27 cellular contexts compared by ENCODE assay signal in genomic region chr20:43893930-43894329, GRCh38. TPM values are rescaled to one million over a fixed set of nuclear protein-coding genes. Genes with fewer than 3 reads are reported as not detected.
DNase-seq lines count a peak whose midpoint lies in the region; TF ChIP-seq lines count a peak whose summit lies in the region.
"Had no signal": no experiment of that assay in that cellular context is flagged by ENCODE, and none has a peak within 500 bp of the region (broad histone marks: within the 10 kb centered on the region; RNA-seq: fewer than 3 reads in every experiment).

No MANE protein-coding gene starts in this region.

- H4K20me1 ChIP-seq in GM23248 (ENCODE audit: insufficient read depth) (no peaks in the 10 kb centered on the region), mammary epithelial cell (ENCODE audit: insufficient read depth, low read length) (no peaks in the 10 kb centered on the region), smooth muscle cell (ENCODE audit: low read depth) (no peaks in the 10 kb centered on the region)

- H3K79me2 ChIP-seq in GM23248 (ENCODE audit: insufficient read depth) (no peaks in the 10 kb centered on the region), mammary epithelial cell (ENCODE audit: insufficient read depth, low read length) (no peaks in the 10 kb centered on the region), smooth muscle cell (ENCODE audit: low read depth) (no peaks in the 10 kb centered on the region)

- dilution Hi-C loops in mammary epithelial cell (cut with HindIII; ENCODE audit: low sequenced_read_pairs): no loop called here

- H3K36me3 ChIP-seq in GM23248 (ENCODE audit: low read depth) (no peaks in the 10 kb centered on the region), mammary epithelial cell (ENCODE audit: insufficient read depth, low read length) (no peaks in the 10 kb centered on the region), smooth muscle cell (ENCODE audit: low read depth) (no peaks in the 10 kb centered on the region)
- H3K36me3 ChIP-seq: SJCRH30, thyroid gland had no signal

- TF ChIP-seq CTCF in mammary epithelial cell (conservative IDR thresholded peaks at IDR 0.05 in 1 of 2, IDR thresholded peaks at IDR 0.05 in 1 of 2; ENCODE audit: extremely low read depth in 1 of 2, insufficient read depth in 1 of 2, low read depth in 1 of 2, low read length in 2 of 2) (no peak), smooth muscle cell (IDR thresholded peaks at IDR 0.05; ENCODE audit: borderline replicate concordance, insufficient read depth, poor library complexity, severe bottlenecking) (no peak), GM20000 (IDR thresholded peaks at IDR 0.05; ENCODE audit: extremely low read depth, missing control alignments) (no peak)

- CTCF ChIA-PET in mammary epithelial cell (lab: Charles Lee; ENCODE audit: low non-redundant PET): no interaction called here

- H3K4me2 ChIP-seq in GM23248 (ENCODE audit: unreplicated experiment): peak overlapping the region; percentile 22
- H3K4me2 ChIP-seq in mammary epithelial cell (ENCODE audit: insufficient read depth, low read depth, low read length): peak overlapping the region; percentile 49
- no peak overlapping the region for H3K4me2 ChIP-seq in smooth muscle cell

- peak overlapping the region; percentile 20; the same call in 1 of the 2 replicates for H2AFZ ChIP-seq in GM23248
- peak overlapping the region; percentile 52 for H2AFZ ChIP-seq in mammary epithelial cell (ENCODE audit: low read depth, low read length)
- H2AFZ ChIP-seq in smooth muscle cell (ENCODE audit: low read depth): no peak overlapping the region

- in situ Hi-C loops in GM23248 (cut with MboI): no loop called here
- in situ Hi-C loops in mammary epithelial cell (cut with MboI; ENCODE audit: low sequenced_read_pairs in 2 of 2): no loop called here

- H3K9ac ChIP-seq in GM23248 (no peak overlapping the region), mammary epithelial cell (ENCODE audit: insufficient read depth, low read length) (no peak overlapping the region), smooth muscle cell (ENCODE audit: low read depth) (no peak overlapping the region)

- H3F3A ChIP-seq in GM23248 (ENCODE audit: insufficient read depth) (0 out of 2 replicates have a peak, but pooled peaks cover 9% of the 10 kb centered on the region), smooth muscle cell (ENCODE audit: low read depth) (no peaks in the 10 kb centered on the region)

- H3K4me3 ChIP-seq in GM23248 (no peak overlapping the region), mammary epithelial cell (replicated peaks in 1 of 3; ENCODE audit: insufficient read depth in 1 of 3, low read depth in 2 of 3, low read length in 3 of 3) (no peak overlapping the region), smooth muscle cell (no peak overlapping the region)
- H3K4me3 ChIP-seq: SJCRH30, thyroid gland had no signal

- BruUV-seq in mammary epithelial cell (replicated peaks; lab: Mats Ljungman, UMichigan): no TSS peak

- 0 out of 2 replicates have a peak, but pooled peaks cover 4% of the 10 kb centered on the region for H3K27me3 ChIP-seq in GM23248 (replicated peaks; ENCODE audit: insufficient read depth)
- H3K27me3 ChIP-seq in mammary epithelial cell (ENCODE audit: insufficient read depth, low read length): no peaks in the 10 kb centered on the region
- H3K27me3 ChIP-seq in smooth muscle cell (ENCODE audit: low read depth): no peaks in the 10 kb centered on the region
- H3K27me3 ChIP-seq: SJCRH30, thyroid gland had no signal

- H3K27ac ChIP-seq in GM23248 (no peak overlapping the region), mammary epithelial cell (ENCODE audit: insufficient read depth, low read depth, low read length) (no peak overlapping the region), smooth muscle cell (ENCODE audit: low read depth) (no peak overlapping the region)
- H3K27ac ChIP-seq: SJCRH30, thyroid gland had no signal

- DNase-seq in GM23248 (peak; percentile 65), M059J (ENCODE audit: low read depth) (peak; percentile 58), mammary epithelial cell (peak; percentile 68), iris pigment epithelial cell (ENCODE audit: low read depth) (peak; percentile 54), SIG-M5 treated with dmso at 0.1 percent for 504 hours (lab: John Stamatoyannopoulos, UW; ENCODE audit: unreplicated experiment) (no peak), smooth muscle cell (lab: John Stamatoyannopoulos, UW; ENCODE audit: unreplicated experiment) (no peak), GM20000 (ENCODE audit: low spot score) (no peak), ureter (ENCODE audit: low spot score) (no peak)
- DNase-seq: activated CD8-positive, alpha-beta T cell treated with anti-CD3 and anti-CD28 coated beads, Interleukin-2, amount 10 ng/mL, durations not matched to agents 7 days and 5 days; activated effector memory CD4-positive, alpha-beta T cell treated with Interleukin-2 at 50 U/mL for 16 hours; activated naive CD8-positive, alpha-beta T cell treated with anti-CD3 and anti-CD28 coated beads, Interleukin-2, amount 10 ng/mL, durations not matched to agents 7 days and 5 days; activated T-cell treated with anti-CD3 and anti-CD28 coated beads for 4 hours; C1 segment of cervical spinal cord; Caco-2; cerebellar nuclear complex; DMS79 treated with DMSO at 0.1 percent for 48 hours; erythroblast; Karpas-422; kidney; NCI-H1048; NCI-H187 treated with DMSO at 0.1 percent for 48 hours; NCI-H82; nephron progenitor cell; stimulated activated naive CD8-positive, alpha-beta T cell treated with anti-CD3 and anti-CD28 coated beads, Interleukin-15, amount 100 ng/mL, for 72 hours; T-cell; thyroid gland had no signal

- H3K9me2 ChIP-seq in GM23248 (ENCODE audit: insufficient read depth): no peaks in the 10 kb centered on the region

- intact Hi-C loops in mammary epithelial cell (cut with micrococcal nuclease): no loop called here

- peaks cover 22% of the 10 kb centered on the region for H3K4me1 ChIP-seq in GM23248 (ENCODE audit: insufficient read depth)
- H3K4me1 ChIP-seq in mammary epithelial cell (ENCODE audit: insufficient read depth, low read length): peaks cover 8% of the 10 kb centered on the region
- peaks cover 12% of the 10 kb centered on the region for H3K4me1 ChIP-seq in smooth muscle cell (ENCODE audit: low read depth)
- H3K4me1 ChIP-seq: Caco-2, SJCRH30, thyroid gland had no signal

- 4 to 8% methylated on average over 2 of the region's 2 CpGs for WGBS in GM23248 (ENCODE audit: low coverage in 1 of 2, low lambda C conversion rate in 2 of 2, missing lambda C conversion rate in 2 of 2), 2 experiments
- WGBS in mammary epithelial cell (ENCODE audit: low coverage, missing lambda C conversion rate): 15% methylated on average over 2 of the region's 2 CpGs
- WGBS in smooth muscle cell (ENCODE audit: low lambda C conversion rate): 56% methylated on average over 2 of the region's 2 CpGs

- H3K9me3 ChIP-seq in GM23248 (ENCODE audit: low read depth) (no peaks in the 10 kb centered on the region), mammary epithelial cell (replicated peaks; ENCODE audit: insufficient read depth, low read length) (no peaks in the 10 kb centered on the region), smooth muscle cell (replicated peaks; ENCODE audit: low read depth) (no peaks in the 10 kb centered on the region)
- H3K9me3 ChIP-seq: thyroid gland had no signal

RNA-seq across cellular contexts. Expression of gene TOX2, which starts 20.7 kb away (rescaled TPM):
- total RNA-seq in GM23248 (2014; rRNA removed; shearing (Covaris generic)): 0.97 and 4.3 TPM in 2 replicates
- polyA plus RNA-seq in GM23248 (2016; fragmentation: Nextera tagmentation; extraction: Ambion mirVana) (13.9 and 15.9 TPM in 2 replicates), mammary epithelial cell (0.96 TPM), smooth muscle cell (3.8 and 4.3 TPM in 2 replicates)
- total RNA-seq in M059J (2014; rRNA removed; shearing (Covaris generic)): 6.1 and 8.4 TPM in 2 replicates
- total RNA-seq in mammary epithelial cell (1 to 10 TPM in 1 of 2 donors, under 1 TPM in 1; 0.83 to 5.0 TPM), smooth muscle cell (0.49 and 1.1 TPM in 2 replicates), ureter (3.9 TPM)
- polyA minus RNA-seq in mammary epithelial cell: 0.83 TPM
- total RNA-seq: Caco-2 had no signal

Comparison
In these comparisons a context has a peak if more than half of its experiments do, and no peak if none do; other contexts are left out.
1. DNase-seq: peak in GM23248 (single experiment), M059J (single experiment), mammary epithelial cell (single experiment) and iris pigment epithelial cell (single experiment); none in SIG-M5 treated with dmso at 0.1 percent for 504 hours (single experiment), smooth muscle cell (single experiment), GM20000 (single experiment) and ureter (single experiment).